In the genomic region with DNA sequence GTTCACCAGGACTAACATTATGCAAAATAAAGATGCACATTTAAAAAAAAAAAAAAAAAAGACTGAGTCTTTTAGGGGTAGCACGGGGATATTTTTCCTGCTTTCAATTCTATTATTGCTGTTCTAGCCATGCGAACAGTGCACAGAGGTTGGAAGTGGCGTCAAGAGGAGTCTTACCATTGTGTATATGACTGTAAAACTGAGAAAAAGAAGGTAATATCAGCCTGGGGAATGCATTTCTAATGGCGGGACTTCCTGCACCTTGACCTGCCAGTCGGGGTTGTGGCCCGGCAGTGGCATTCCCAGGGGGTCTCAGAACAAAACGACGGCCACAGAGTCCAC, we compare ENCODE assay signal across 8 cellular contexts. TPM values are rescaled to one million over a fixed set of nuclear protein-coding genes. Genes with fewer than 3 reads are reported as not detected.
DNase-seq lines count a peak whose midpoint lies in the region; ATAC-seq and TF ChIP-seq lines count a peak whose summit lies in the region.

No MANE protein-coding gene starts in this region.

- peaks cover 100% of the 10 kb centered on the region for H3K27me3 Mint-ChIP-seq in WTC11 (ENCODE audit: low read depth)

- peaks cover 100% of the 10 kb centered on the region for H3K27me3 ChIP-seq in iPS-15b (ENCODE audit: control insufficient read depth, insufficient read depth, low read length)

- POLR2A ChIA-PET in WTC11 (lab: Charles Lee) = interaction anchor here (1.6 kb wide), 1 partner anchor 9 kb away, joined by 4 read pairs; no protein-coding TSS in a partner anchor

- H3K27ac Mint-ChIP-seq in WTC11 = no peak overlapping the region

- peak overlapping the region in 5 of 21 experiments; percentile 7 to 41 (median 21) for H3K27ac ChIP-seq in skin epidermis

- peaks cover 32% of the 10 kb centered on the region for H3K4me1 Mint-ChIP-seq in WTC11

- H3K9me3 ChIP-seq in iPS-15b (ENCODE audit: control insufficient read depth, insufficient read depth, low read length) = no peaks in the 10 kb centered on the region

- ATAC-seq in WTC11 = no peak; the same call in 1 of the 2 replicates
- no peak for ATAC-seq in HG03196 (IDR thresholded peaks at IDR 0.05; ENCODE audit: unreplicated experiment)

- H3K4me1 ChIP-seq in iPS-15b (ENCODE audit: control insufficient read depth, insufficient read depth, low read length) = no peaks in the 10 kb centered on the region

- peak overlapping the region; percentile 63 for H3K4me3 Mint-ChIP-seq in WTC11

- CTCF ChIA-PET in WTC11 (lab: Charles Lee) = interaction anchor here (0.7 to 1.3 kb wide), 3 partner anchors 15 to 73 kb away, joined by 3 to 7 read pairs (median 3); no protein-coding TSS in a partner anchor

- H3K4me3 ChIP-seq in iPS-15b (ENCODE audit: low read depth, low read length) (peak overlapping the region; percentile 63), skin epidermis (peak overlapping the region; percentile 20 to 51 (median 34))

- H3K9me3 Mint-ChIP-seq in WTC11 = no peaks in the 10 kb centered on the region

- TF ChIP-seq CTCF in WTC11 (IDR thresholded peaks at IDR 0.05) = no peak

- peak; percentile 25 for DNase-seq in NCI-H146 treated with DMSO at 0.1 percent for 48 hours (lab: John Stamatoyannopoulos, UW; ENCODE audit: unreplicated experiment)
- DNase-seq in NCI-H146 (lab: John Stamatoyannopoulos, UW) = no peak
- DNase-seq in WTC11 (ENCODE audit: low spot score) = no peak
- no peak for DNase-seq in NOMO-1 treated with dmso at 0.1 percent for 144 hours (lab: John Stamatoyannopoulos, UW; ENCODE audit: unreplicated experiment)
- no peak for DNase-seq in stimulated activated CD4-positive, alpha-beta T cell treated with anti-CD3 and anti-CD28 coated beads, Interleukin-12 subunit alpha, Interleukin-12 subunit beta, amount 100 ng/mL, for 4 hours

- no peaks in the 10 kb centered on the region; the same call in 1 of the 2 replicates for H3K36me3 Mint-ChIP-seq in WTC11

- no peak overlapping the region for H3K9ac ChIP-seq in iPS-15b (ENCODE audit: low read depth, low read length)

- H3K36me3 ChIP-seq in iPS-15b (ENCODE audit: control insufficient read depth, insufficient read depth, low read length) = no peaks in the 10 kb centered on the region

TF ChIP-seq in WTC11, 78 proteins besides CTCF, POLR2A, EP300 and RAD21 (continues in another document):
- TF ChIP-seq, protein P1, sequence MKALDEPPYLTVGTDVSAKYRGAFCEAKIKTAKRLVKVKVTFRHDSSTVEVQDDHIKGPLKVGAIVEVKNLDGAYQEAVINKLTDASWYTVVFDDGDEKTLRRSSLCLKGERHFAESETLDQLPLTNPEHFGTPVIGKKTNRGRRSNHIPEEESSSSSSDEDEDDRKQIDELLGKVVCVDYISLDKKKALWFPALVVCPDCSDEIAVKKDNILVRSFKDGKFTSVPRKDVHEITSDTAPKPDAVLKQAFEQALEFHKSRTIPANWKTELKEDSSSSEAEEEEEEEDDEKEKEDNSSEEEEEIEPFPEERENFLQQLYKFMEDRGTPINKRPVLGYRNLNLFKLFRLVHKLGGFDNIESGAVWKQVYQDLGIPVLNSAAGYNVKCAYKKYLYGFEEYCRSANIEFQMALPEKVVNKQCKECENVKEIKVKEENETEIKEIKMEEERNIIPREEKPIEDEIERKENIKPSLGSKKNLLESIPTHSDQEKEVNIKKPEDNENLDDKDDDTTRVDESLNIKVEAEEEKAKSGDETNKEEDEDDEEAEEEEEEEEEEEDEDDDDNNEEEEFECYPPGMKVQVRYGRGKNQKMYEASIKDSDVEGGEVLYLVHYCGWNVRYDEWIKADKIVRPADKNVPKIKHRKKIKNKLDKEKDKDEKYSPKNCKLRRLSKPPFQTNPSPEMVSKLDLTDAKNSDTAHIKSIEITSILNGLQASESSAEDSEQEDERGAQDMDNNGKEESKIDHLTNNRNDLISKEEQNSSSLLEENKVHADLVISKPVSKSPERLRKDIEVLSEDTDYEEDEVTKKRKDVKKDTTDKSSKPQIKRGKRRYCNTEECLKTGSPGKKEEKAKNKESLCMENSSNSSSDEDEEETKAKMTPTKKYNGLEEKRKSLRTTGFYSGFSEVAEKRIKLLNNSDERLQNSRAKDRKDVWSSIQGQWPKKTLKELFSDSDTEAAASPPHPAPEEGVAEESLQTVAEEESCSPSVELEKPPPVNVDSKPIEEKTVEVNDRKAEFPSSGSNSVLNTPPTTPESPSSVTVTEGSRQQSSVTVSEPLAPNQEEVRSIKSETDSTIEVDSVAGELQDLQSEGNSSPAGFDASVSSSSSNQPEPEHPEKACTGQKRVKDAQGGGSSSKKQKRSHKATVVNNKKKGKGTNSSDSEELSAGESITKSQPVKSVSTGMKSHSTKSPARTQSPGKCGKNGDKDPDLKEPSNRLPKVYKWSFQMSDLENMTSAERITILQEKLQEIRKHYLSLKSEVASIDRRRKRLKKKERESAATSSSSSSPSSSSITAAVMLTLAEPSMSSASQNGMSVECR (CRISPR knock-in tag; IDR thresholded peaks at IDR 0.05; ENCODE audit: borderline replicate concordance) = no peak
- TF ChIP-seq CREB1 (CRISPR knock-in tag; IDR thresholded peaks at IDR 0.05) (no peak), ZNF121 (CRISPR knock-in tag; IDR thresholded peaks at IDR 0.05) (no peak), SMAD4 (CRISPR knock-in tag; IDR thresholded peaks at IDR 0.05) (no peak), NFATC4 (CRISPR knock-in tag; IDR thresholded peaks at IDR 0.05) (no peak), ZNF138 (CRISPR knock-in tag; conservative IDR thresholded peaks at IDR 0.05) (no peak), ELF4 (CRISPR knock-in tag; IDR thresholded peaks at IDR 0.05; ENCODE audit: low read depth) (no peak), GTF2I (CRISPR knock-in tag; conservative IDR thresholded peaks at IDR 0.05) (no peak), JUN (CRISPR knock-in tag; IDR thresholded peaks at IDR 0.05) (no peak), ZNF423 (CRISPR knock-in tag; IDR thresholded peaks at IDR 0.05) (no peak), FOXK1 (CRISPR knock-in tag; IDR thresholded peaks at IDR 0.05) (no peak), SOX15 (CRISPR knock-in tag; IDR thresholded peaks at IDR 0.05) (no peak)
- TF ChIP-seq, protein P2, sequence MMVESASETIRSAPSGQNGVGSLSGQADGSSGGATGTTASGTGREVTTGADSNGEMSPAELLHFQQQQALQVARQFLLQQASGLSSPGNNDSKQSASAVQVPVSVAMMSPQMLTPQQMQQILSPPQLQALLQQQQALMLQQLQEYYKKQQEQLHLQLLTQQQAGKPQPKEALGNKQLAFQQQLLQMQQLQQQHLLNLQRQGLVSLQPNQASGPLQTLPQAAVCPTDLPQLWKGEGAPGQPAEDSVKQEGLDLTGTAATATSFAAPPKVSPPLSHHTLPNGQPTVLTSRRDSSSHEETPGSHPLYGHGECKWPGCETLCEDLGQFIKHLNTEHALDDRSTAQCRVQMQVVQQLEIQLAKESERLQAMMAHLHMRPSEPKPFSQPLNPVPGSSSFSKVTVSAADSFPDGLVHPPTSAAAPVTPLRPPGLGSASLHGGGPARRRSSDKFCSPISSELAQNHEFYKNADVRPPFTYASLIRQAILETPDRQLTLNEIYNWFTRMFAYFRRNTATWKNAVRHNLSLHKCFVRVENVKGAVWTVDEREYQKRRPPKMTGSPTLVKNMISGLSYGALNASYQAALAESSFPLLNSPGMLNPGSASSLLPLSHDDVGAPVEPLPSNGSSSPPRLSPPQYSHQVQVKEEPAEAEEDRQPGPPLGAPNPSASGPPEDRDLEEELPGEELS (CRISPR knock-in tag; IDR thresholded peaks at IDR 0.05) = no peak
- TF ChIP-seq, protein P3, sequence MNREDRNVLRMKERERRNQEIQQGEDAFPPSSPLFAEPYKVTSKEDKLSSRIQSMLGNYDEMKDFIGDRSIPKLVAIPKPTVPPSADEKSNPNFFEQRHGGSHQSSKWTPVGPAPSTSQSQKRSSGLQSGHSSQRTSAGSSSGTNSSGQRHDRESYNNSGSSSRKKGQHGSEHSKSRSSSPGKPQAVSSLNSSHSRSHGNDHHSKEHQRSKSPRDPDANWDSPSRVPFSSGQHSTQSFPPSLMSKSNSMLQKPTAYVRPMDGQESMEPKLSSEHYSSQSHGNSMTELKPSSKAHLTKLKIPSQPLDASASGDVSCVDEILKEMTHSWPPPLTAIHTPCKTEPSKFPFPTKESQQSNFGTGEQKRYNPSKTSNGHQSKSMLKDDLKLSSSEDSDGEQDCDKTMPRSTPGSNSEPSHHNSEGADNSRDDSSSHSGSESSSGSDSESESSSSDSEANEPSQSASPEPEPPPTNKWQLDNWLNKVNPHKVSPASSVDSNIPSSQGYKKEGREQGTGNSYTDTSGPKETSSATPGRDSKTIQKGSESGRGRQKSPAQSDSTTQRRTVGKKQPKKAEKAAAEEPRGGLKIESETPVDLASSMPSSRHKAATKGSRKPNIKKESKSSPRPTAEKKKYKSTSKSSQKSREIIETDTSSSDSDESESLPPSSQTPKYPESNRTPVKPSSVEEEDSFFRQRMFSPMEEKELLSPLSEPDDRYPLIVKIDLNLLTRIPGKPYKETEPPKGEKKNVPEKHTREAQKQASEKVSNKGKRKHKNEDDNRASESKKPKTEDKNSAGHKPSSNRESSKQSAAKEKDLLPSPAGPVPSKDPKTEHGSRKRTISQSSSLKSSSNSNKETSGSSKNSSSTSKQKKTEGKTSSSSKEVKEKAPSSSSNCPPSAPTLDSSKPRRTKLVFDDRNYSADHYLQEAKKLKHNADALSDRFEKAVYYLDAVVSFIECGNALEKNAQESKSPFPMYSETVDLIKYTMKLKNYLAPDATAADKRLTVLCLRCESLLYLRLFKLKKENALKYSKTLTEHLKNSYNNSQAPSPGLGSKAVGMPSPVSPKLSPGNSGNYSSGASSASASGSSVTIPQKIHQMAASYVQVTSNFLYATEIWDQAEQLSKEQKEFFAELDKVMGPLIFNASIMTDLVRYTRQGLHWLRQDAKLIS (CRISPR knock-in tag; IDR thresholded peaks at IDR 0.05; ENCODE audit: borderline replicate concordance) = no peak
- TF ChIP-seq, protein P4, sequence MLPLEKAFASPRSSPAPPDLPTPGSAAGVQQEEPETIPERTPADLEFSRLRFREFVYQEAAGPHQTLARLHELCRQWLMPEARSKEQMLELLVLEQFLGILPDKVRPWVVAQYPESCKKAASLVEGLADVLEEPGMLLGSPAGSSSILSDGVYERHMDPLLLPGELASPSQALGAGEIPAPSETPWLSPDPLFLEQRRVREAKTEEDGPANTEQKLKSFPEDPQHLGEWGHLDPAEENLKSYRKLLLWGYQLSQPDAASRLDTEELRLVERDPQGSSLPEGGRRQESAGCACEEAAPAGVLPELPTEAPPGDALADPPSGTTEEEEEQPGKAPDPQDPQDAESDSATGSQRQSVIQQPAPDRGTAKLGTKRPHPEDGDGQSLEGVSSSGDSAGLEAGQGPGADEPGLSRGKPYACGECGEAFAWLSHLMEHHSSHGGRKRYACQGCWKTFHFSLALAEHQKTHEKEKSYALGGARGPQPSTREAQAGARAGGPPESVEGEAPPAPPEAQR (CRISPR knock-in tag; IDR thresholded peaks at IDR 0.05) = no peak

RNA-seq across cellular contexts. Expression of a gene that starts 13.2 kb away (rescaled TPM):
- total RNA-seq in WTC11 (2021) = not detected in 3 replicates

RNA-seq across cellular contexts. Expression of a gene that starts 48.5 kb away (rescaled TPM):
- total RNA-seq in WTC11 (2021) = not detected in 3 replicates

RNA-seq across cellular contexts. Expression of a gene that starts 51.6 kb away (rescaled TPM):
- not detected in 3 replicates for total RNA-seq in WTC11 (2021)
